In genomic region chr20:6616421-6616820, GRCh38 we compare ENCODE assay signal across 35 cellular contexts.
"Had no signal": no experiment of that assay in that cellular context is flagged by ENCODE, and none has a peak within 500 bp of the region (broad histone marks: within the 10 kb centered on the region; RNA-seq: fewer than 3 reads in every experiment).

No MANE protein-coding gene starts in this region.

- DNase-seq: Karpas-422, Kasumi-1, MG63, MM.1S, MV-4-11, NCI-H1048, NCI-H1092, NCI-H1092 treated with DMSO at 0.1 percent for 48 hours, NCI-H1105, NCI-H1105 treated with DMSO at 0.1 percent for 48 hours, NCI-H1417, NCI-H1417 treated with DMSO at 0.1 percent for 48 hours, NCI-H1436, NCI-H1436 treated with DMSO at 0.1 percent for 48 hours, NCI-H146, NCI-H1694, NCI-H1694 treated with DMSO at 0.1 percent for 48 hours, NCI-H187, NCI-H187 treated with DMSO at 0.1 percent for 48 hours, NCI-H1930, NCI-H2029, NCI-H2029 treated with DMSO at 0.1 percent for 48 hours, NCI-H2081, NCI-H2081 treated with DMSO at 0.1 percent for 48 hours, NCI-H2107, NCI-H2171, NCI-H2171 treated with DMSO at 0.1 percent for 48 hours, NCI-H2227 treated with DMSO at 0.1 percent for 48 hours, NCI-H226, NCI-H345, NCI-H446, NCI-H446 treated with DMSO at 0.1 percent for 48 hours, NCI-H510A, NCI-H510A treated with DMSO at 0.1 percent for 48 hours, NCI-H524 had no signal

- H3K36me3 ChIP-seq: MG63 had no signal

- H3K4me3 ChIP-seq: MG63 had no signal

- H3K9me3 ChIP-seq: MG63 had no signal

- H3K27me3 ChIP-seq: MG63 had no signal
